ENCODE assay signal across 1 cellular context in the genomic region with DNA sequence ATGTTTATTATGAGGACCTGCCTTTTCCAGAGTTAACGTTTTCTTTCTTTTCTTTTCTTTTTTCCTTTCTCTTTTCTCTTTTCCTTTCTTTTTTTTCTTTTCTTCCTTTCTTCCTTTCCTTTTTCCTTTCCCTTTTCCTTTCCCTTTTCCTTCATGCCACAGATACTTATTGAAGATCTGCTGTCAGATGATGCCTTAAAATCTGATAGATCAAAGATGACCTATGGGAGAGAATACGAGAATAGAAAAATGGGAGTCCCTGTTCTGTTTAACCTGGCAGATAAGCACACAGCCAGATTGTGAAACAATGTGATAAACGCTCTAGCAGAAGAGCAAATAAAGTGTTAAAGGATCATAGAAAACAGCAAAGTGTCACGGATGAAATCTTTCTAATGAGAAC.
TF ChIP-seq lines count a peak whose summit lies in the region.

No MANE protein-coding gene starts in this region.

TF ChIP-seq in HepG2, 621 proteins besides CTCF, POLR2A, EP300 and RAD21 (continued from another document and continues in another):
- TF ChIP-seq ZNF407 (CRISPR knock-in tag; IDR thresholded peaks at IDR 0.05; ENCODE audit: not compliant biosample characterization) (no peak), STAT5B (CRISPR knock-in tag; IDR thresholded peaks at IDR 0.05) (no peak), CREB3 (CRISPR knock-in tag; IDR thresholded peaks at IDR 0.05) (no peak), KLF15 (CRISPR knock-in tag; IDR thresholded peaks at IDR 0.05; ENCODE audit: borderline replicate concordance) (no peak), DR1 (CRISPR knock-in tag; IDR thresholded peaks at IDR 0.05) (no peak), ZNF18 (CRISPR knock-in tag; IDR thresholded peaks at IDR 0.05; ENCODE audit: insufficient replicate concordance) (no peak), NCOA2 (CRISPR knock-in tag; IDR thresholded peaks at IDR 0.05) (peak; percentile 80), ZNF510 (CRISPR knock-in tag; IDR thresholded peaks at IDR 0.05; ENCODE audit: low read depth) (no peak), NFKB2 (CRISPR knock-in tag; IDR thresholded peaks at IDR 0.05; ENCODE audit: borderline replicate concordance) (no peak), HNF4A (CRISPR knock-in tag; IDR thresholded peaks at IDR 0.05) (peak; percentile 45), ZNF382 (CRISPR knock-in tag; IDR thresholded peaks at IDR 0.05; ENCODE audit: borderline replicate concordance) (no peak), MYPOP (CRISPR knock-in tag; IDR thresholded peaks at IDR 0.05) (no peak), ERF (CRISPR knock-in tag; IDR thresholded peaks at IDR 0.05) (no peak), ETV6 (CRISPR knock-in tag; conservative IDR thresholded peaks at IDR 0.05) (no peak), ZNF569 (CRISPR knock-in tag; IDR thresholded peaks at IDR 0.05; ENCODE audit: borderline replicate concordance) (no peak), SOX13 (IDR thresholded peaks at IDR 0.05) (peak; percentile 48; the same call in 1 of the 2 replicates), SOX13 (CRISPR knock-in tag; conservative IDR thresholded peaks at IDR 0.05 in 1 of 2, IDR thresholded peaks at IDR 0.05 in 1 of 2) (peak in 1 of 2 experiments; percentile 91; a peak in 2 of 4 replicates), NR2F6 (IDR thresholded peaks at IDR 0.05) (peak; percentile 82), NR2F6 (CRISPR knock-in tag; IDR thresholded peaks at IDR 0.05) (peak; percentile 88), PRDM10 (CRISPR knock-in tag; IDR thresholded peaks at IDR 0.05; ENCODE audit: low read depth) (0 out of 2 replicates have a peak, but pooled peaks have one; percentile 39), TARDBP (CRISPR knock-in tag; IDR thresholded peaks at IDR 0.05) (peak; percentile 44), U2AF2 (IDR thresholded peaks at IDR 0.05; ENCODE audit: low read depth, low read length) (no peak), SOX5 (CRISPR knock-in tag; IDR thresholded peaks at IDR 0.05; ENCODE audit: borderline replicate concordance) (peak; percentile 74; the same call in 1 of the 2 replicates), NFIB (CRISPR knock-in tag; IDR thresholded peaks at IDR 0.05; ENCODE audit: borderline replicate concordance) (no peak), RFXANK (CRISPR knock-in tag; IDR thresholded peaks at IDR 0.05) (no peak), SNAI1 (CRISPR knock-in tag; IDR thresholded peaks at IDR 0.05; ENCODE audit: borderline replicate concordance) (no peak), ZNF772 (CRISPR knock-in tag; IDR thresholded peaks at IDR 0.05) (no peak), CENPBD1 (CRISPR knock-in tag; IDR thresholded peaks at IDR 0.05; ENCODE audit: borderline replicate concordance, low read depth) (no peak), KDM1A (CRISPR knock-in tag; IDR thresholded peaks at IDR 0.05) (no peak)
- TF ChIP-seq, protein P1, sequence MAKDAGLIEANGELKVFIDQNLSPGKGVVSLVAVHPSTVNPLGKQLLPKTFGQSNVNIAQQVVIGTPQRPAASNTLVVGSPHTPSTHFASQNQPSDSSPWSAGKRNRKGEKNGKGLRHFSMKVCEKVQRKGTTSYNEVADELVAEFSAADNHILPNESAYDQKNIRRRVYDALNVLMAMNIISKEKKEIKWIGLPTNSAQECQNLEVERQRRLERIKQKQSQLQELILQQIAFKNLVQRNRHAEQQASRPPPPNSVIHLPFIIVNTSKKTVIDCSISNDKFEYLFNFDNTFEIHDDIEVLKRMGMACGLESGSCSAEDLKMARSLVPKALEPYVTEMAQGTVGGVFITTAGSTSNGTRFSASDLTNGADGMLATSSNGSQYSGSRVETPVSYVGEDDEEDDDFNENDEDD (CRISPR knock-in tag; IDR thresholded peaks at IDR 0.05; ENCODE audit: borderline replicate concordance): no peak; the same call in 1 of the 2 replicates
- TF ChIP-seq, protein P2, sequence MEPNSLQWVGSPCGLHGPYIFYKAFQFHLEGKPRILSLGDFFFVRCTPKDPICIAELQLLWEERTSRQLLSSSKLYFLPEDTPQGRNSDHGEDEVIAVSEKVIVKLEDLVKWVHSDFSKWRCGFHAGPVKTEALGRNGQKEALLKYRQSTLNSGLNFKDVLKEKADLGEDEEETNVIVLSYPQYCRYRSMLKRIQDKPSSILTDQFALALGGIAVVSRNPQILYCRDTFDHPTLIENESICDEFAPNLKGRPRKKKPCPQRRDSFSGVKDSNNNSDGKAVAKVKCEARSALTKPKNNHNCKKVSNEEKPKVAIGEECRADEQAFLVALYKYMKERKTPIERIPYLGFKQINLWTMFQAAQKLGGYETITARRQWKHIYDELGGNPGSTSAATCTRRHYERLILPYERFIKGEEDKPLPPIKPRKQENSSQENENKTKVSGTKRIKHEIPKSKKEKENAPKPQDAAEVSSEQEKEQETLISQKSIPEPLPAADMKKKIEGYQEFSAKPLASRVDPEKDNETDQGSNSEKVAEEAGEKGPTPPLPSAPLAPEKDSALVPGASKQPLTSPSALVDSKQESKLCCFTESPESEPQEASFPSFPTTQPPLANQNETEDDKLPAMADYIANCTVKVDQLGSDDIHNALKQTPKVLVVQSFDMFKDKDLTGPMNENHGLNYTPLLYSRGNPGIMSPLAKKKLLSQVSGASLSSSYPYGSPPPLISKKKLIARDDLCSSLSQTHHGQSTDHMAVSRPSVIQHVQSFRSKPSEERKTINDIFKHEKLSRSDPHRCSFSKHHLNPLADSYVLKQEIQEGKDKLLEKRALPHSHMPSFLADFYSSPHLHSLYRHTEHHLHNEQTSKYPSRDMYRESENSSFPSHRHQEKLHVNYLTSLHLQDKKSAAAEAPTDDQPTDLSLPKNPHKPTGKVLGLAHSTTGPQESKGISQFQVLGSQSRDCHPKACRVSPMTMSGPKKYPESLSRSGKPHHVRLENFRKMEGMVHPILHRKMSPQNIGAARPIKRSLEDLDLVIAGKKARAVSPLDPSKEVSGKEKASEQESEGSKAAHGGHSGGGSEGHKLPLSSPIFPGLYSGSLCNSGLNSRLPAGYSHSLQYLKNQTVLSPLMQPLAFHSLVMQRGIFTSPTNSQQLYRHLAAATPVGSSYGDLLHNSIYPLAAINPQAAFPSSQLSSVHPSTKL (CRISPR knock-in tag; IDR thresholded peaks at IDR 0.05): peak; percentile 83
- TF ChIP-seq, protein P3, sequence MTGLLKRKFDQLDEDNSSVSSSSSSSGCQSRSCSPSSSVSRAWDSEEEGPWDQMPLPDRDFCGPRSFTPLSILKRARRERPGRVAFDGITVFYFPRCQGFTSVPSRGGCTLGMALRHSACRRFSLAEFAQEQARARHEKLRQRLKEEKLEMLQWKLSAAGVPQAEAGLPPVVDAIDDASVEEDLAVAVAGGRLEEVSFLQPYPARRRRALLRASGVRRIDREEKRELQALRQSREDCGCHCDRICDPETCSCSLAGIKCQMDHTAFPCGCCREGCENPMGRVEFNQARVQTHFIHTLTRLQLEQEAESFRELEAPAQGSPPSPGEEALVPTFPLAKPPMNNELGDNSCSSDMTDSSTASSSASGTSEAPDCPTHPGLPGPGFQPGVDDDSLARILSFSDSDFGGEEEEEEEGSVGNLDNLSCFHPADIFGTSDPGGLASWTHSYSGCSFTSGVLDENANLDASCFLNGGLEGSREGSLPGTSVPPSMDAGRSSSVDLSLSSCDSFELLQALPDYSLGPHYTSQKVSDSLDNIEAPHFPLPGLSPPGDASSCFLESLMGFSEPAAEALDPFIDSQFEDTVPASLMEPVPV (CRISPR knock-in tag; IDR thresholded peaks at IDR 0.05): no peak
